35 cellular contexts compared by ENCODE assay signal in genomic region chr3:43156812-43157455, GRCh38.
"Had no signal": no experiment of that assay in that cellular context is flagged by ENCODE, and none has a peak within 500 bp of the region (broad histone marks: within the 10 kb centered on the region; RNA-seq: fewer than 3 reads in every experiment).

No MANE protein-coding gene starts in this region.

- H3K27ac Mint-ChIP-seq: activated B cell treated with CpG ODN at 0.5 μM for 24 hours; activated CD4-positive, alpha-beta memory T cell treated with anti-CD3 and anti-CD28 coated beads for 36 hours; activated naive CD4-positive, alpha-beta T cell treated with anti-CD3 and anti-CD28 coated beads for 36 hours; activated naive CD4-positive, alpha-beta T cell treated with anti-CD3 and anti-CD28 coated beads, Interleukin-2, amount 50 U/mL, for 72 hours; activated T-helper 1 cell treated with anti-CD3 and anti-CD28 coated beads, Interleukin-12 subunit alpha, Interleukin-12 subunit beta, Interleukin-2, Interleukin-4 antibody, amounts not matched to agents 30 ng/mL and 10 ng/mL and 1 ng/mL, durations not matched to agents 14 hours and 24 hours and 36 hours had no signal

- H3K4me3 Mint-ChIP-seq: activated B cell treated with CpG ODN at 0.5 μM for 24 hours; activated CD4-positive, alpha-beta memory T cell treated with anti-CD3 and anti-CD28 coated beads for 36 hours; activated naive CD4-positive, alpha-beta T cell treated with anti-CD3 and anti-CD28 coated beads for 36 hours; activated T-cell treated with anti-CD3 and anti-CD28 coated beads, Interleukin-2, amount 50 U/mL, for 4 hours; activated T-helper 1 cell treated with anti-CD3 and anti-CD28 coated beads, Interleukin-12 subunit alpha, Interleukin-12 subunit beta, Interleukin-2, Interleukin-4 antibody, amounts not matched to agents 30 ng/mL and 10 ng/mL and 1 ng/mL, durations not matched to agents 14 hours and 24 hours and 36 hours had no signal

- H3K4me1 ChIP-seq: body of pancreas, breast epithelium had no signal

- ATAC-seq: activated naive CD4-positive, alpha-beta T cell treated with anti-CD3 and anti-CD28 coated beads, Interleukin-2, amount 50 U/mL, for 72 hours; activated T-cell treated with anti-CD3 and anti-CD28 coated beads, Interleukin-2, amount 50 U/mL, for 4 hours; body of pancreas; Right ventricle myocardium inferior; SK-N-SH treated with all-trans-retinoic acid at 6 μM for 48 hours had no signal

- H3K27ac ChIP-seq: adrenal gland, body of pancreas, breast epithelium, KMS-11, PC-9, RWPE1 had no signal

- H3K27me3 ChIP-seq: adrenal gland, body of pancreas had no signal

- H3K9me3 ChIP-seq: adrenal gland, body of pancreas, breast epithelium had no signal

- H3K36me3 ChIP-seq: adrenal gland, breast epithelium had no signal

- H3K36me3 Mint-ChIP-seq: activated CD4-positive, alpha-beta memory T cell treated with anti-CD3 and anti-CD28 coated beads for 36 hours; activated naive CD4-positive, alpha-beta T cell treated with anti-CD3 and anti-CD28 coated beads, Interleukin-2, amount 50 U/mL, for 72 hours had no signal

- DNase-seq: activated B cell treated with CpG ODN at 0.5 μM for 24 hours; activated CD4-positive, alpha-beta memory T cell treated with anti-CD3 and anti-CD28 coated beads for 36 hours; activated CD4-positive, alpha-beta T cell treated with anti-CD3 and anti-CD28 coated beads for 4 hours; activated CD4-positive, alpha-beta T cell treated with anti-CD3 and anti-CD28 coated beads, Interleukin-2, amount 50 U/mL, for 1 hour; activated CD4-positive, CD25-positive, alpha-beta regulatory T cell treated with anti-CD3 and anti-CD28 coated beads, Interleukin-2, amount 50 U/mL, for 72 hours; activated CD8-positive, alpha-beta memory T cell treated with anti-CD3 and anti-CD28 coated beads, Interleukin-2, amount 50 U/mL, for 4 hours; activated gamma-delta T cell treated with Interleukin-2 at 50 U/mL for 16 hours; activated naive CD4-positive, alpha-beta T cell treated with anti-CD3 and anti-CD28 coated beads for 36 hours; activated T-cell treated with anti-CD3 and anti-CD28 coated beads for 4 hours; activated T-cell treated with anti-CD3 and anti-CD28 coated beads, Interleukin-2, amount 50 U/mL, for 4 hours; adrenal gland; body of pancreas; NCI-H1048; NCI-H1105 treated with DMSO at 0.1 percent for 48 hours; NCI-H1436; NCI-H1694; NCI-H1930; NCI-H2081 treated with DMSO at 0.1 percent for 48 hours; NCI-H226; NCI-H446 treated with DMSO at 0.1 percent for 48 hours; NCI-H524; NCI-H69; NCI-H82; NK-92 treated with Interleukin-12 subunit alpha and Interleukin-12 subunit beta, amount 100 ng/mL, for 24 hours; PC-9; SIG-M5; T-helper 1 cell; T1000 had no signal

- H3K4me3 ChIP-seq: adrenal gland, body of pancreas, breast epithelium, PC-9 had no signal

- H3K9me3 Mint-ChIP-seq: activated B cell treated with CpG ODN at 0.5 μM for 24 hours; activated CD4-positive, alpha-beta memory T cell treated with anti-CD3 and anti-CD28 coated beads for 36 hours; activated naive CD4-positive, alpha-beta T cell treated with anti-CD3 and anti-CD28 coated beads for 36 hours; activated naive CD4-positive, alpha-beta T cell treated with anti-CD3 and anti-CD28 coated beads, Interleukin-2, amount 50 U/mL, for 72 hours; activated T-cell treated with anti-CD3 and anti-CD28 coated beads, Interleukin-2, amount 50 U/mL, for 4 hours; activated T-helper 1 cell treated with anti-CD3 and anti-CD28 coated beads, Interleukin-12 subunit alpha, Interleukin-12 subunit beta, Interleukin-2, Interleukin-4 antibody, amounts not matched to agents 30 ng/mL and 10 ng/mL and 1 ng/mL, durations not matched to agents 14 hours and 24 hours and 36 hours had no signal
